13 cellular contexts compared by ENCODE assay signal in genomic region chr15:96344120-96344705, GRCh38. TPM values are rescaled to one million over a fixed set of nuclear protein-coding genes. Genes with fewer than 3 reads are reported as not detected.
A peak's percentile ranks its signal among the peaks of the same experiment; 100 is the strongest.
DNase-seq lines count a peak whose midpoint lies in the region; ATAC-seq and TF ChIP-seq lines count a peak whose summit lies in the region.
"Had no signal": no experiment of that assay in that cellular context is flagged by ENCODE, and none has a peak within 500 bp of the region (broad histone marks: within the 10 kb centered on the region; RNA-seq: fewer than 3 reads in every experiment).

No MANE protein-coding gene starts in this region.

- ATAC-seq in right cardiac atrium, result no peak
- ATAC-seq in GM21515 (IDR thresholded peaks at IDR 0.05; ENCODE audit: unreplicated experiment), result no peak
- no peak for ATAC-seq in GM21528 (IDR thresholded peaks at IDR 0.05; ENCODE audit: low FRiP score, unreplicated experiment)
- ATAC-seq: K562; stimulated activated memory B cell treated with anti-CD40 and anti-IgM and Interleukin-4, amounts not matched to agents 10 μg/mL and 1 μg/mL and 100 μg/mL, for 72 hours had no signal

- 48% methylated on average over 29 of the region's 29 CpGs for WGBS in right cardiac atrium

- H3K9me3 Mint-ChIP-seq in Caco-2 (ENCODE audit: unreplicated experiment) (no peaks in the 10 kb centered on the region), progenitor cell of endocrine pancreas (ENCODE audit: low read depth) (no peaks in the 10 kb centered on the region)
- H3K9me3 Mint-ChIP-seq: stimulated activated memory B cell treated with anti-CD40 and anti-IgM and Interleukin-4, amounts not matched to agents 10 μg/mL and 1 μg/mL and 100 μg/mL, for 72 hours had no signal

- intact Hi-C loops in Caco-2 (cut with micrococcal nuclease; ENCODE audit: unreplicated experiment) (no loop called here), right cardiac atrium (cut with DNase I) (loop anchor here in 2 of 4 donors (10.0 kb wide), 2 partner anchors 1059 to 1089 kb away; no protein-coding TSS in a partner anchor)

- peaks cover 30% of the 10 kb centered on the region for H3K4me1 Mint-ChIP-seq in Caco-2 (ENCODE audit: low read depth, unreplicated experiment)
- peaks cover 62% of the 10 kb centered on the region for H3K4me1 Mint-ChIP-seq in progenitor cell of endocrine pancreas (ENCODE audit: low read depth)

- H3K4me3 ChIP-seq in Caco-2 (ENCODE audit: low read depth, low read length) (no peak overlapping the region), adipocyte (ENCODE audit: low read length) (peak overlapping the region; percentile 85), right cardiac atrium (ENCODE audit: low read length) (peak overlapping the region; percentile 94)
- H3K4me3 ChIP-seq: BLaER1, K562, SK-N-MC had no signal

- BruUV-seq in Caco-2 (replicated peaks; lab: Mats Ljungman, UMichigan), result no TSS peak

- no peaks in the 10 kb centered on the region for H3K36me3 ChIP-seq in Caco-2 (ENCODE audit: control insufficient read depth, insufficient read depth, low read length)
- H3K36me3 ChIP-seq in adipocyte (ENCODE audit: control insufficient read depth, insufficient read depth, low read length, severe bottlenecking), result peaks cover 38% of the 10 kb centered on the region
- H3K36me3 ChIP-seq: BLaER1 had no signal

- H3K27me3 Mint-ChIP-seq in Caco-2 (ENCODE audit: insufficient read depth, unreplicated experiment) (no peaks in the 10 kb centered on the region), progenitor cell of endocrine pancreas (peaks cover 57% of the 10 kb centered on the region)

- H3K4me3 Mint-ChIP-seq in Caco-2 (ENCODE audit: unreplicated experiment), result peak overlapping the region; percentile 17
- peak overlapping the region; percentile 20 for H3K4me3 Mint-ChIP-seq in progenitor cell of endocrine pancreas (ENCODE audit: low read depth)
- H3K4me3 Mint-ChIP-seq: stimulated activated memory B cell treated with anti-CD40 and anti-IgM and Interleukin-4, amounts not matched to agents 10 μg/mL and 1 μg/mL and 100 μg/mL, for 72 hours had no signal

- peaks cover 100% of the 10 kb centered on the region for H3K36me3 Mint-ChIP-seq in Caco-2 (ENCODE audit: insufficient read depth, unreplicated experiment)
- H3K36me3 Mint-ChIP-seq in progenitor cell of endocrine pancreas (ENCODE audit: insufficient read depth), result peaks cover 5% of the 10 kb centered on the region
- H3K36me3 Mint-ChIP-seq: stimulated activated memory B cell treated with anti-CD40 and anti-IgM and Interleukin-4, amounts not matched to agents 10 μg/mL and 1 μg/mL and 100 μg/mL, for 72 hours had no signal

- TF ChIP-seq CTCF in Caco-2 (IDR thresholded peaks at IDR 0.05; ENCODE audit: insufficient read depth in 1 of 2, low read depth in 1 of 2, low read length in 1 of 2, severe bottlenecking in 1 of 2, unreplicated experiment in 1 of 2) (no peak), progenitor cell of endocrine pancreas (IDR thresholded peaks at IDR 0.05; ENCODE audit: unreplicated experiment) (no peak), GM10248 (IDR thresholded peaks at IDR 0.05; ENCODE audit: control extremely low read depth, extremely low read depth, low read depth, missing control alignments) (no peak)

- no peaks in the 10 kb centered on the region; the same call in 1 of the 2 replicates for H3K4me1 ChIP-seq in Caco-2
- peaks cover 49% of the 10 kb centered on the region for H3K4me1 ChIP-seq in adipocyte (ENCODE audit: control insufficient read depth, insufficient read depth, low read length)
- peaks cover 10% of the 10 kb centered on the region for H3K4me1 ChIP-seq in right cardiac atrium (ENCODE audit: control insufficient read depth, insufficient read depth, low read length)
- H3K4me1 ChIP-seq: BLaER1 had no signal

- CTCF ChIA-PET in Caco-2 (lab: Charles Lee), result no interaction called here
- CTCF ChIA-PET in GM10248 (lab: Yijun Ruan, JAX), result interaction anchor here (0.9 to 3.6 kb wide), 7 partner anchors 9 to 1084 kb away, joined by 3 to 21 read pairs (median 7); no protein-coding TSS in a partner anchor

- POLR2A ChIA-PET in Caco-2 (lab: Charles Lee) (no interaction called here), GM10248 (lab: Yijun Ruan, JAX) (no interaction called here)

- H3K9ac ChIP-seq in adipocyte (ENCODE audit: low read length), result peak overlapping the region; percentile 99
- H3K9ac ChIP-seq: BLaER1 had no signal

- peak overlapping the region; percentile 75 for H3K27ac Mint-ChIP-seq in Caco-2 (ENCODE audit: unreplicated experiment)
- no peak overlapping the region for H3K27ac Mint-ChIP-seq in progenitor cell of endocrine pancreas
- H3K27ac Mint-ChIP-seq: stimulated activated memory B cell treated with anti-CD40 and anti-IgM and Interleukin-4, amounts not matched to agents 10 μg/mL and 1 μg/mL and 100 μg/mL, for 72 hours had no signal

- DNase-seq in Caco-2, result no peak
- no peak for DNase-seq in adipocyte (ENCODE audit: low read depth)
- DNase-seq in right cardiac atrium, result no peak
- DNase-seq in progenitor cell of endocrine pancreas (ENCODE audit: low spot score, unreplicated experiment), result no peak
- DNase-seq in dedifferentiated amniotic fluid mesenchymal stem cell (ENCODE audit: extremely low spot score), result no peak
- no peak for DNase-seq in GM10248 (ENCODE audit: extremely low spot score)

- H3K9me3 ChIP-seq in Caco-2, result no peaks in the 10 kb centered on the region
- no peaks in the 10 kb centered on the region for H3K9me3 ChIP-seq in adipocyte (ENCODE audit: control insufficient read depth, low read length)
- H3K9me3 ChIP-seq in right cardiac atrium (ENCODE audit: control insufficient read depth, low read length), result no peaks in the 10 kb centered on the region
- H3K9me3 ChIP-seq: BLaER1 had no signal

- no peaks in the 10 kb centered on the region for H3K27me3 ChIP-seq in Caco-2 (replicated peaks; ENCODE audit: control insufficient read depth, insufficient read depth, low read length)
- no peaks in the 10 kb centered on the region for H3K27me3 ChIP-seq in adipocyte (replicated peaks; ENCODE audit: control insufficient read depth, insufficient read depth, low read length)
- no peaks in the 10 kb centered on the region for H3K27me3 ChIP-seq in right cardiac atrium (ENCODE audit: control insufficient read depth, insufficient read depth)

- H3K27ac ChIP-seq in right cardiac atrium (ENCODE audit: low read length), result peak overlapping the region; percentile 89
- H3K27ac ChIP-seq: BLaER1, SK-N-MC had no signal

RNA-seq across cellular contexts. Expression of gene NR2F2, which starts 13.7 kb away (rescaled TPM):
- total RNA-seq in Caco-2 (2022) (134 and 140 TPM in 2 replicates), right cardiac atrium (10 to 100 TPM; 44.3 to 68.6 (median 54.8) TPM), progenitor cell of endocrine pancreas (40.3 and 48.6 TPM in 2 replicates)
- 43.0 TPM for polyA plus RNA-seq in right cardiac atrium
- total RNA-seq: activated CD8-positive, alpha-beta memory T cell treated with anti-CD3 and anti-CD28 coated beads for 36 hours had no signal
